8 cellular contexts compared by ENCODE assay signal in the genomic region with DNA sequence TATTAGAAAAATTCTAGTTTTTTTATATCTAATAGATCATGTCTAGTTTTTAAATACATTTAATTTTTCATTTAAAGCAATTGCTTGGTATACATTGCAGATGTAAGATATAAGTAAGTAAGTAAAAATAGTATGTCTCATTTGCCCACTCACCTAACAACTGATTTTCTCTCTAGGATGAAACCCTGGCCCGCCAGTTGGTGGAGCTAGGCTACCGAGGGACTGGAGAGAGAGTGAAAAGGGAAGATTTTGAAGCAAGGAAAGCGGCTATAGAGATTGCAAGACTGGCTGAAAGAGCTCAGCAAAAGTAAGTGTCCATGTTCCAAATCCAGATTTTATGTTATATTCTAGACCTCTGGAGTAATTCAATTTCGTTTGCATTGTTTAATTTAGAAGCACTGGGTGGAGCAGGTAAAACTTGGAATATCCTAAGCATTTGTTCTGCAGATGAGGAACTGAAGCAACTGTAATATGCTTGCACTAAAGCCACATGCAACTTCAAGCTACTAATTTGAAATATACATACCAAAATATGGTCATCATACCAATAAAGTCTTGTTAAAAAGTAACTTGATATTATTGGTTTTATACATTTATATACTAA. TPM values are rescaled to one million over a fixed set of nuclear protein-coding genes. Genes with fewer than 3 reads are reported as not detected.
DNase-seq lines count a peak whose midpoint lies in the region; ATAC-seq and TF ChIP-seq lines count a peak whose summit lies in the region.

No MANE protein-coding gene starts in this region.

- H3K27ac ChIP-seq in heart right ventricle = no peak overlapping the region

- ATAC-seq in heart right ventricle (no peak), Right ventricle myocardium inferior (no peak), HG02884 (IDR thresholded peaks at IDR 0.05; ENCODE audit: unreplicated experiment) (peak; percentile 56)

- H3K27me3 ChIP-seq in heart right ventricle = peaks cover 0 to 31% (median 13%) of the 10 kb centered on the region in 7 donors

- no peak overlapping the region for H3K4me3 ChIP-seq in heart right ventricle

- H3K9me3 ChIP-seq in heart right ventricle = no peaks in the 10 kb centered on the region

- WGBS in heart right ventricle, 2 donors = 16 to 18% methylated on average over 4 of the region's 4 CpGs

- TF ChIP-seq CTCF in heart right ventricle (IDR thresholded peaks at IDR 0.05) = peak in 7 of 9 donors; percentile 33 to 61 (median 49)

- intact Hi-C loops in heart right ventricle (cut with DNase I) (loop anchor here in 7 of 10 donors (2.0 to 10.0 kb wide), 9 partner anchors 625 to 692 kb away; a partner anchor contains a TSS), Right ventricle myocardium inferior (cut with DNase I) (loop anchor here (5.0 kb wide), 2 partner anchors 630 to 690 kb away; no protein-coding TSS in a partner anchor)

- no peak for DNase-seq in heart right ventricle
- no peak for DNase-seq in Right ventricle myocardium inferior (ENCODE audit: missing footprints)
- DNase-seq in NOMO-1 treated with dmso at 0.1 percent for 144 hours (lab: John Stamatoyannopoulos, UW; ENCODE audit: unreplicated experiment) = peak; percentile 13
- peak; percentile 10 for DNase-seq in activated effector memory CD4-positive, alpha-beta T cell treated with Interleukin-2 at 50 U/mL for 16 hours
- DNase-seq in hippocampal formation (lab: John Stamatoyannopoulos, UW) = peak; percentile 22 to 29
- DNase-seq in stimulated activated CD4-positive, alpha-beta T cell treated with anti-CD3 and anti-CD28 coated beads, Interleukin-1b, Interleukin-23, amount 100 ng/mL, for 48 hours = peak; percentile 37
- no peak for DNase-seq in NCI-H128 (lab: John Stamatoyannopoulos, UW; ENCODE audit: unreplicated experiment)

- no peaks in the 10 kb centered on the region for H3K4me1 ChIP-seq in heart right ventricle

- no peaks in the 10 kb centered on the region for H3K36me3 ChIP-seq in heart right ventricle

RNA-seq across cellular contexts. Expression of a gene that starts 27.1 kb away (rescaled TPM):
- total RNA-seq in heart right ventricle = under 1 TPM in 1 of 10 donors, not detected in 9; 0.93 TPM
- not detected for polyA plus RNA-seq in heart right ventricle
- 0.38 TPM for total RNA-seq in Right ventricle myocardium inferior

Comparison
In these comparisons a context has a peak if more than half of its experiments do, and no peak if none do; other contexts are left out.
1. DNase-seq: peak in NOMO-1 treated with dmso at 0.1 percent for 144 hours (single experiment), activated effector memory CD4-positive, alpha-beta T cell treated with Interleukin-2 at 50 U/mL for 16 hours (single experiment), hippocampal formation (2 of 2) and stimulated activated CD4-positive, alpha-beta T cell treated with anti-CD3 and anti-CD28 coated beads, Interleukin-1b, Interleukin-23, amount 100 ng/mL, for 48 hours (single experiment); none in heart right ventricle (0 of 2), Right ventricle myocardium inferior (single experiment) and NCI-H128 (single experiment).